ENCODE assay signal across 12 cellular contexts in the genomic region with DNA sequence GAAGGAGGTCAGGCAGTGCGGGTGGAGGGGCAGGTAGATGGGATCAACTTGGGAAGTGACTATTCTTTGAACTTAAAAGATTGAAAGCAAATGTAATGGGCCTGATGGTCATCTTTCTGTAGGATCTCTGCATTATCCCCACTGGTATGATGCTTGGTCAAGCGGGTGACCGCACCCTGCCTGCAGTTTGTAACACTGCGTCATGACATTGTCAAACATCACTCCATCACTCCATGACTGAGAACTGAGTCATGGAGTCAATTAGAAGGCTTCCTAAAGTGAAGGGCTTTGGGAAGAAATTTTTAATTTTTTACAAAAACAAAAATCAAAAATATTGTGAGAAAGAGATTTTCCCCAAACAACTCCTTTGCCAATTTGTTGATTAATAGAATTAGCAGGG.
DNase-seq lines count a peak whose midpoint lies in the region; ATAC-seq and TF ChIP-seq lines count a peak whose summit lies in the region.
"Had no signal": no experiment of that assay in that cellular context is flagged by ENCODE, and none has a peak within 500 bp of the region (broad histone marks: within the 10 kb centered on the region; RNA-seq: fewer than 3 reads in every experiment).

No MANE protein-coding gene starts in this region.

- H3K27me3 ChIP-seq in RWPE2 (ENCODE audit: insufficient read depth, poor library complexity, severe bottlenecking) (no peaks in the 10 kb centered on the region), BE2C (no peaks in the 10 kb centered on the region)

- peak; percentile 50 for ATAC-seq in RWPE2 (ENCODE audit: low read depth)

- no peak overlapping the region for H3K4me3 ChIP-seq in RWPE2 (ENCODE audit: severe bottlenecking)
- H3K4me3 ChIP-seq in retinal pigment epithelial cell (ENCODE audit: low read length), result no peak overlapping the region
- no peak overlapping the region for H3K4me3 ChIP-seq in BE2C (ENCODE audit: low read depth, low read length)
- H3K4me3 ChIP-seq: left ventricle myocardium inferior had no signal

- TF ChIP-seq CTCF in RWPE2 (IDR thresholded peaks at IDR 0.05; ENCODE audit: poor library complexity, severe bottlenecking) (no peak), retinal pigment epithelial cell (conservative IDR thresholded peaks at IDR 0.05; ENCODE audit: low read depth, low read length) (no peak), GM20000 (IDR thresholded peaks at IDR 0.05; ENCODE audit: extremely low read depth, missing control alignments) (no peak), BE2C (IDR thresholded peaks at IDR 0.05; ENCODE audit: low read depth, low read length) (no peak)

- H3K36me3 ChIP-seq in RWPE2 (ENCODE audit: low read depth) (no peaks in the 10 kb centered on the region), BE2C (no peaks in the 10 kb centered on the region)
- H3K36me3 ChIP-seq: left ventricle myocardium inferior had no signal

- H3K27ac ChIP-seq in RWPE2 (ENCODE audit: poor library complexity, severe bottlenecking), result peak overlapping the region; percentile 96
- H3K27ac ChIP-seq: left ventricle myocardium inferior had no signal

- DNase-seq in GM03348 (ENCODE audit: low spot score), result peak; percentile 63
- peak; percentile 78 for DNase-seq in RWPE2 (ENCODE audit: low spot score)
- peak; percentile 8 for DNase-seq in fibroblast of gingiva (ENCODE audit: low read depth)
- peak; percentile 78 for DNase-seq in retinal pigment epithelial cell (ENCODE audit: low read depth)
- no peak for DNase-seq in germinal center (ENCODE audit: low spot score)
- DNase-seq in C1 segment of cervical spinal cord (lab: John Stamatoyannopoulos, UW), result no peak
- DNase-seq in GM20000 (ENCODE audit: low spot score), result no peak
- DNase-seq in BE2C, result no peak
- DNase-seq: activated naive CD4-positive, alpha-beta T cell treated with anti-CD3 and anti-CD28 coated beads, Interleukin-2, amount 50 U/mL, for 16 hours; left ventricle myocardium inferior; NCI-H345; small intestine had no signal

- H3K9me3 ChIP-seq in RWPE2 (ENCODE audit: severe bottlenecking) (no peaks in the 10 kb centered on the region), BE2C (no peaks in the 10 kb centered on the region)
- H3K9me3 ChIP-seq: left ventricle myocardium inferior had no signal

- H3K4me1 ChIP-seq in RWPE2 (ENCODE audit: insufficient read depth, poor library complexity, severe bottlenecking) (peaks cover 23% of the 10 kb centered on the region), BE2C (no peaks in the 10 kb centered on the region)
- H3K4me1 ChIP-seq: left ventricle myocardium inferior had no signal

Comparison
In these comparisons a context has a peak if more than half of its experiments do, and no peak if none do; other contexts are left out.
1. DNase-seq: peak in GM03348 (single experiment), RWPE2 (single experiment), fibroblast of gingiva (single experiment) and retinal pigment epithelial cell (single experiment); none in germinal center (single experiment), C1 segment of cervical spinal cord (0 of 14), GM20000 (single experiment) and BE2C (single experiment).